In the genomic region with DNA sequence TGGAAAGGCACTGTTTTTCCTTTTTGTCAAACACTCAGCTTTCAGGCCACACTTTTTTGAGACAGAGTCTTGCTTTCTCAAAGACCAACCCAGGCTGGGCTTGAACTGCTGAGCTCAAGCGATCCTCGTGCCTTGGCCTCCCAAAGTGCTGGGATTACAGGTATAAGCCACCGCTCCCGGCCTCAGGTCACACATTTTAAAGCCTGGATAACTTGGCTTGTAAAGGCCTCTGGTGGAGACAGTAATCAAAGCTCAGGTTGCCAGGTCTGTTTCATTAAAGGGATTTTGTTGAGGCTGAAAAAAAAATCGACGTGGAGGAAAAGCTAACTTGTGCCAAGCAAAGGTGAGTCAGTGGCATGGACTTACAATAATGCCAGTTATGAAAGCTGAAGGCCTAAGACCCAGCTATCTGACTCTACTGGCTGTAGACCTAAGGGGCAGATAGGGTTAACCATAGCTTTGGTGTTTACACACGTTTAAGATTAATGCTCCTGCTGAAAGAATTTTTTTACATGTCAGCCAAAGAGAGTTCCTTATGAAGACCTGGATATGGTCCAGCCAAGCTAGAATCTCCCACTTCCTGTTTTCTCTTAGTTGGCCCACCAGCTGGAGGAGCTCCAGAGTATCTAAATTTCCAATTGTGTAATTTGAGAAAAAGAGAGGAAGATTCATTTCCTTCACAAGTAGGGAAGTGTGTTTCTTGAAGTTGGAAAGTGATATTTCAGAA, we compare ENCODE assay signal across 1 cellular context.
A peak's percentile ranks its signal among the peaks of the same experiment; 100 is the strongest.
TF ChIP-seq lines count a peak whose summit lies in the region.

No MANE protein-coding gene starts in this region.

TF ChIP-seq in HepG2, 621 proteins besides CTCF, POLR2A, EP300 and RAD21 (continued from another document and continues in another):
- TF ChIP-seq, protein P1, sequence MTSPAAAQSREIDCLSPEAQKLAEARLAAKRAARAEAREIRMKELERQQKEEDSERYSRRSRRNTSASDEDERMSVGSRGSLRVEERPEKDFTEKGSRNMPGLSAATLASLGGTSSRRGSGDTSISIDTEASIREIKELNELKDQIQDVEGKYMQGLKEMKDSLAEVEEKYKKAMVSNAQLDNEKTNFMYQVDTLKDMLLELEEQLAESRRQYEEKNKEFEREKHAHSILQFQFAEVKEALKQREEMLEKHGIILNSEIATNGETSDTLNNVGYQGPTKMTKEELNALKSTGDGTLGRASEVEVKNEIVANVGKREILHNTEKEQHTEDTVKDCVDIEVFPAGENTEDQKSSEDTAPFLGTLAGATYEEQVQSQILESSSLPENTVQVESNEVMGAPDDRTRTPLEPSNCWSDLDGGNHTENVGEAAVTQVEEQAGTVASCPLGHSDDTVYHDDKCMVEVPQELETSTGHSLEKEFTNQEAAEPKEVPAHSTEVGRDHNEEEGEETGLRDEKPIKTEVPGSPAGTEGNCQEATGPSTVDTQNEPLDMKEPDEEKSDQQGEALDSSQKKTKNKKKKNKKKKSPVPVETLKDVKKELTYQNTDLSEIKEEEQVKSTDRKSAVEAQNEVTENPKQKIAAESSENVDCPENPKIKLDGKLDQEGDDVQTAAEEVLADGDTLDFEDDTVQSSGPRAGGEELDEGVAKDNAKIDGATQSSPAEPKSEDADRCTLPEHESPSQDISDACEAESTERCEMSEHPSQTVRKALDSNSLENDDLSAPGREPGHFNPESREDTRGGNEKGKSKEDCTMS (CRISPR knock-in tag; conservative IDR thresholded peaks at IDR 0.05) = no peak
- TF ChIP-seq, protein P2, sequence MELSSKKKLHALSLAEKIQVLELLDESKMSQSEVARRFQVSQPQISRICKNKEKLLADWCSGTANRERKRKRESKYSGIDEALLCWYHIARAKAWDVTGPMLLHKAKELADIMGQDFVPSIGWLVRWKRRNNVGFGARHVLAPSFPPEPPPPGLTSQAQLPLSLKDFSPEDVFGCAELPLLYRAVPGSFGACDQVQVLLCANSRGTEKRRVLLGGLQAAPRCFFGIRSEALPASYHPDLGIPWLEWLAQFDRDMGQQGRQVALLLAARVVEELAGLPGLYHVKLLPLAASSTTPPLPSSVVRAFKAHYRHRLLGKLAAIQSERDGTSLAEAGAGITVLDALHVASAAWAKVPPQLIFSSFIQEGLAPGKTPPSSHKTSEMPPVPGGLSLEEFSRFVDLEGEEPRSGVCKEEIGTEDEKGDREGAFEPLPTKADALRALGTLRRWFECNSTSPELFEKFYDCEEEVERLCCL (CRISPR knock-in tag; IDR thresholded peaks at IDR 0.05; ENCODE audit: borderline replicate concordance) = no peak
- TF ChIP-seq MTA3 (CRISPR knock-in tag; IDR thresholded peaks at IDR 0.05) (no peak), ZNF546 (CRISPR knock-in tag; conservative IDR thresholded peaks at IDR 0.05) (no peak), ZNF501 (CRISPR knock-in tag; IDR thresholded peaks at IDR 0.05) (no peak), ZBTB20 (CRISPR knock-in tag; IDR thresholded peaks at IDR 0.05; ENCODE audit: borderline replicate concordance, low read depth) (no peak), AKAP8 (CRISPR knock-in tag; IDR thresholded peaks at IDR 0.05) (no peak), HNRNPL (IDR thresholded peaks at IDR 0.05; ENCODE audit: low read depth, low read length) (no peak), ZFY (CRISPR knock-in tag; IDR thresholded peaks at IDR 0.05) (no peak; the same call in 1 of the 2 replicates), TEAD3 (CRISPR knock-in tag; optimal IDR thresholded peaks at IDR 0.05; ENCODE audit: borderline replicate concordance) (peak; percentile 41), ZBTB42 (CRISPR knock-in tag; IDR thresholded peaks at IDR 0.05) (no peak), TGIF2 (CRISPR knock-in tag; IDR thresholded peaks at IDR 0.05) (peak; percentile 44; the same call in 1 of the 2 replicates), ZSCAN12 (CRISPR knock-in tag; IDR thresholded peaks at IDR 0.05) (no peak), FLYWCH1 (CRISPR knock-in tag; IDR thresholded peaks at IDR 0.05) (no peak), DMAP1 (CRISPR knock-in tag; IDR thresholded peaks at IDR 0.05) (no peak), ZNF589 (CRISPR knock-in tag; conservative IDR thresholded peaks at IDR 0.05) (no peak), ZNF678 (CRISPR knock-in tag; IDR thresholded peaks at IDR 0.05) (no peak), NR3C1 (CRISPR knock-in tag; IDR thresholded peaks at IDR 0.05) (no peak), SOX5 (CRISPR knock-in tag; IDR thresholded peaks at IDR 0.05; ENCODE audit: borderline replicate concordance) (peak; percentile 18; the same call in 1 of the 2 replicates), TSC22D2 (CRISPR knock-in tag; IDR thresholded peaks at IDR 0.05; ENCODE audit: borderline replicate concordance) (peak; percentile 49; the same call in 1 of the 2 replicates), PPARG (CRISPR knock-in tag; conservative IDR thresholded peaks at IDR 0.05) (no peak), ZSCAN22 (CRISPR knock-in tag; IDR thresholded peaks at IDR 0.05) (no peak), BHLHE40 (IDR thresholded peaks at IDR 0.05; ENCODE audit: low read length) (no peak), ZNF143 (CRISPR knock-in tag; IDR thresholded peaks at IDR 0.05) (no peak), KDM1A (CRISPR knock-in tag; IDR thresholded peaks at IDR 0.05) (no peak), ZNF180 (CRISPR knock-in tag; IDR thresholded peaks at IDR 0.05; ENCODE audit: borderline replicate concordance, low read depth) (no peak), ARNT2 (CRISPR knock-in tag; IDR thresholded peaks at IDR 0.05; ENCODE audit: low read depth) (no peak), TEAD2 (CRISPR knock-in tag; IDR thresholded peaks at IDR 0.05) (no peak), HMG20B (CRISPR knock-in tag; conservative IDR thresholded peaks at IDR 0.05) (no peak), XBP1 (CRISPR knock-in tag; IDR thresholded peaks at IDR 0.05) (no peak; the same call in 1 of the 2 replicates), MTA1 (CRISPR knock-in tag; IDR thresholded peaks at IDR 0.05; ENCODE audit: borderline replicate concordance) (no peak), DNMT3B (CRISPR knock-in tag; conservative IDR thresholded peaks at IDR 0.05) (no peak; the same call in 1 of the 2 replicates), GPN1 (CRISPR knock-in tag; IDR thresholded peaks at IDR 0.05; ENCODE audit: borderline replicate concordance) (no peak), ZNF564 (CRISPR knock-in tag; IDR thresholded peaks at IDR 0.05) (no peak), KDM6A (CRISPR knock-in tag; IDR thresholded peaks at IDR 0.05; ENCODE audit: low read depth) (no peak), SKI (IDR thresholded peaks at IDR 0.05; ENCODE audit: partially characterized antibody) (no peak), ZFAT (CRISPR knock-in tag; conservative IDR thresholded peaks at IDR 0.05) (0 out of 2 replicates have a peak, but pooled peaks have one; percentile 12), NR2C2 (CRISPR knock-in tag; IDR thresholded peaks at IDR 0.05; ENCODE audit: borderline replicate concordance) (no peak)
- TF ChIP-seq, protein P3, sequence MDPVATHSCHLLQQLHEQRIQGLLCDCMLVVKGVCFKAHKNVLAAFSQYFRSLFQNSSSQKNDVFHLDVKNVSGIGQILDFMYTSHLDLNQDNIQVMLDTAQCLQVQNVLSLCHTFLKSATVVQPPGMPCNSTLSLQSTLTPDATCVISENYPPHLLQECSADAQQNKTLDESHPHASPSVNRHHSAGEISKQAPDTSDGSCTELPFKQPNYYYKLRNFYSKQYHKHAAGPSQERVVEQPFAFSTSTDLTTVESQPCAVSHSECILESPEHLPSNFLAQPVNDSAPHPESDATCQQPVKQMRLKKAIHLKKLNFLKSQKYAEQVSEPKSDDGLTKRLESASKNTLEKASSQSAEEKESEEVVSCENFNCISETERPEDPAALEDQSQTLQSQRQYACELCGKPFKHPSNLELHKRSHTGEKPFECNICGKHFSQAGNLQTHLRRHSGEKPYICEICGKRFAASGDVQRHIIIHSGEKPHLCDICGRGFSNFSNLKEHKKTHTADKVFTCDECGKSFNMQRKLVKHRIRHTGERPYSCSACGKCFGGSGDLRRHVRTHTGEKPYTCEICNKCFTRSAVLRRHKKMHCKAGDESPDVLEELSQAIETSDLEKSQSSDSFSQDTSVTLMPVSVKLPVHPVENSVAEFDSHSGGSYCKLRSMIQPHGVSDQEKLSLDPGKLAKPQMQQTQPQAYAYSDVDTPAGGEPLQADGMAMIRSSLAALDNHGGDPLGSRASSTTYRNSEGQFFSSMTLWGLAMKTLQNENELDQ (CRISPR knock-in tag; IDR thresholded peaks at IDR 0.05; ENCODE audit: borderline replicate concordance) = no peak
- TF ChIP-seq, protein P4, sequence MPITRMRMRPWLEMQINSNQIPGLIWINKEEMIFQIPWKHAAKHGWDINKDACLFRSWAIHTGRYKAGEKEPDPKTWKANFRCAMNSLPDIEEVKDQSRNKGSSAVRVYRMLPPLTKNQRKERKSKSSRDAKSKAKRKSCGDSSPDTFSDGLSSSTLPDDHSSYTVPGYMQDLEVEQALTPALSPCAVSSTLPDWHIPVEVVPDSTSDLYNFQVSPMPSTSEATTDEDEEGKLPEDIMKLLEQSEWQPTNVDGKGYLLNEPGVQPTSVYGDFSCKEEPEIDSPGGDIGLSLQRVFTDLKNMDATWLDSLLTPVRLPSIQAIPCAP (CRISPR knock-in tag; IDR thresholded peaks at IDR 0.05; ENCODE audit: low read depth) = no peak
- TF ChIP-seq, protein P5, sequence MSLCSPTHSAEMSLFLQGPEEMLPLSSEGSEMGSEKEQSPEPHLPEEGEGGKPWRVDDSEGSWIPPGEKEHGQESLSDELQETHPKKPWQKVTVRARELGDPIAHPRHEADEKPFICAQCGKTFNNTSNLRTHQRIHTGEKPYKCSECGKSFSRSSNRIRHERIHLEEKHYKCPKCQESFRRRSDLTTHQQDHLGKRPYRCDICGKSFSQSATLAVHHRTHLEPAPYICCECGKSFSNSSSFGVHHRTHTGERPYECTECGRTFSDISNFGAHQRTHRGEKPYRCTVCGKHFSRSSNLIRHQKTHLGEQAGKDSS (CRISPR knock-in tag; IDR thresholded peaks at IDR 0.05; ENCODE audit: borderline replicate concordance, low read depth) = no peak
- TF ChIP-seq, protein P6, sequence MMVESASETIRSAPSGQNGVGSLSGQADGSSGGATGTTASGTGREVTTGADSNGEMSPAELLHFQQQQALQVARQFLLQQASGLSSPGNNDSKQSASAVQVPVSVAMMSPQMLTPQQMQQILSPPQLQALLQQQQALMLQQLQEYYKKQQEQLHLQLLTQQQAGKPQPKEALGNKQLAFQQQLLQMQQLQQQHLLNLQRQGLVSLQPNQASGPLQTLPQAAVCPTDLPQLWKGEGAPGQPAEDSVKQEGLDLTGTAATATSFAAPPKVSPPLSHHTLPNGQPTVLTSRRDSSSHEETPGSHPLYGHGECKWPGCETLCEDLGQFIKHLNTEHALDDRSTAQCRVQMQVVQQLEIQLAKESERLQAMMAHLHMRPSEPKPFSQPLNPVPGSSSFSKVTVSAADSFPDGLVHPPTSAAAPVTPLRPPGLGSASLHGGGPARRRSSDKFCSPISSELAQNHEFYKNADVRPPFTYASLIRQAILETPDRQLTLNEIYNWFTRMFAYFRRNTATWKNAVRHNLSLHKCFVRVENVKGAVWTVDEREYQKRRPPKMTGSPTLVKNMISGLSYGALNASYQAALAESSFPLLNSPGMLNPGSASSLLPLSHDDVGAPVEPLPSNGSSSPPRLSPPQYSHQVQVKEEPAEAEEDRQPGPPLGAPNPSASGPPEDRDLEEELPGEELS (CRISPR knock-in tag; IDR thresholded peaks at IDR 0.05) = peak; percentile 28; the same call in 1 of the 2 replicates
- TF ChIP-seq, protein P7, sequence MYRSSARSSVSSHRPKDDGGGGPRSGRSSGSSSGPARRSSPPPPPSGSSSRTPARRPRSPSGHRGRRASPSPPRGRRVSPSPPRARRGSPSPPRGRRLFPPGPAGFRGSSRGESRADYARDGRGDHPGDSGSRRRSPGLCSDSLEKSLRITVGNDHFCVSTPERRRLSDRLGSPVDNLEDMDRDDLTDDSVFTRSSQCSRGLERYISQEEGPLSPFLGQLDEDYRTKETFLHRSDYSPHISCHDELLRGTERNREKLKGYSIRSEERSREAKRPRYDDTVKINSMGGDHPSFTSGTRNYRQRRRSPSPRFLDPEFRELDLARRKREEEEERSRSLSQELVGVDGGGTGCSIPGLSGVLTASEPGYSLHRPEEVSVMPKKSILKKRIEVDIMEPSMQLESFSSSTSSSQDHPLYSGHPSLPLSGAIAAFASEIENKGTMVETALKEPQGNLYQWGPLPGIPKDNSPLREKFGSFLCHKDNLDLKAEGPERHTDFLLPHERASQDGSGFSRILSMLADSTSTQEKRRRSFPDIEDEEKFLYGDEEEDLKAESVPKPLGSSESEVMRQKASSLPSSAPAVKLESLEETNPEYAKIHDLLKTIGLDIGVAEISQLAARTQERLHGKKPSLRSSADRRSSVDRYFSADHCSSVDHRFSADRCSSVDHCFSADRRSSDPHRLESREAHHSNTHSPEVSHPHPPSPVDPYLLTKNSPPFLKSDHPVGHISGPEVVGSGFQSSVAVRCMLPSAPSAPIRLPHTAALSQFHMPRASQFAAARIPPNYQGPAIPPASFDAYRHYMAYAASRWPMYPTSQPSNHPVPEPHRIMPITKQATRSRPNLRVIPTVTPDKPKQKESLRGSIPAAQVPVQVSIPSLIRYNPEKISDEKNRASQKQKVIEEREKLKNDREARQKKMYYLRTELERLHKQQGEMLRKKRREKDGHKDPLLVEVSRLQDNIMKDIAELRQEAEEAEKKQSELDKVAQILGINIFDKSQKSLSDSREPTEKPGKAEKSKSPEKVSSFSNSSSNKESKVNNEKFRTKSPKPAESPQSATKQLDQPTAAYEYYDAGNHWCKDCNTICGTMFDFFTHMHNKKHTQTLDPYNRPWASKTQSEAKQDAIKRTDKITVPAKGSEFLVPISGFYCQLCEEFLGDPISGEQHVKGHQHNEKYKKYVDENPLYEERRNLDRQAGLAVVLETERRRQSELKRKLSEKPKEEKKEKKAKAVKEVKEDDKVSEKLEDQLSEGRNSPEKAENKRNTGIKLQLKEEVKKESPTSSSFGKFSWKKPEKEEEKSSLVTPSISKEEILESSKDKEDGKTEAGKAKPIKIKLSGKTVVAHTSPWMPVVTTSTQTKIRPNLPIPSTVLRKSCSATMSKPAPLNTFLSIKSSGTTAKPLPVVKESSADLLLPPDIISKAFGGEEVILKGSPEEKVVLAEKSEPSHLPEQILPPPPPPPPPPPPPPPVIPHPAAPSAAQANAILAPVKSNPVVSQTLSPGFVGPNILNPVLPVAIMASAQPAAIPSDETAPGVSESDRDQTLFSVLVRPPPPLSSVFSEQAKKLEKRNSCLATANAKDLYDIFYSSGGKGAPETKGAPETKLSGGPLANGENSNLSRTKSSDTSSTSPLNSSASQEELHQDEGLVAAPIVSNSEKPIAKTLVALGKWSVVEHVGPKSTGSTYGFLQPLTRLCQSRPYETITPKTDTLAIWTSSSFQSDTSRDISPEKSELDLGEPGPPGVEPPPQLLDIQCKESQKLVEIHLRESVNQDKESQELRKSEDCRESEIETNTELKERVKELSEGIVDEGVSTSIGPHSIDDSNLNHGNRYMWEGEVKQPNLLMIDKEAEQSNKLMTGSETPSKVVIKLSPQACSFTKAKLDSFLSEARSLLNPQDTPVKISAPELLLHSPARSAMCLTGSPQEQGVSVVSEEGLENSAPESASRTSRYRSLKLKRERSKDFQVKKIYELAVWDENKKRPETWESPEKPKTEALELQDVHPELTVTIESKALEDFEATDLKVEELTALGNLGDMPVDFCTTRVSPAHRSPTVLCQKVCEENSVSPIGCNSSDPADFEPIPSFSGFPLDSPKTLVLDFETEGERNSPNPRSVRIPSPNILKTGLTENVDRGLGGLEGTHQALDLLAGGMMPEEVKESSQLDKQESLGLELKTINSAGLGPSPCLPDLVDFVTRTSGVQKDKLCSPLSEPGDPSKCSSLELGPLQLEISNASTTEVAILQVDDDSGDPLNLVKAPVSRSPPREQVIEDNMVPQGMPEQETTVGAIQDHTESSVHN (CRISPR knock-in tag; IDR thresholded peaks at IDR 0.05) = no peak
- TF ChIP-seq, protein P8, sequence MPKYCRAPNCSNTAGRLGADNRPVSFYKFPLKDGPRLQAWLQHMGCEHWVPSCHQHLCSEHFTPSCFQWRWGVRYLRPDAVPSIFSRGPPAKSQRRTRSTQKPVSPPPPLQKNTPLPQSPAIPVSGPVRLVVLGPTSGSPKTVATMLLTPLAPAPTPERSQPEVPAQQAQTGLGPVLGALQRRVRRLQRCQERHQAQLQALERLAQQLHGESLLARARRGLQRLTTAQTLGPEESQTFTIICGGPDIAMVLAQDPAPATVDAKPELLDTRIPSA (CRISPR knock-in tag; IDR thresholded peaks at IDR 0.05; ENCODE audit: borderline replicate concordance) = no peak
